In genomic region chr17:49717371-49717841, GRCh38 we compare ENCODE assay signal across 13 cellular contexts. TPM values are rescaled to one million over a fixed set of nuclear protein-coding genes. Genes with fewer than 3 reads are reported as not detected.
DNase-seq lines count a peak whose midpoint lies in the region; ATAC-seq, FAIRE-seq and TF ChIP-seq lines count a peak whose summit lies in the region.
"Had no signal": no experiment of that assay in that cellular context is flagged by ENCODE, and none has a peak within 500 bp of the region (broad histone marks: within the 10 kb centered on the region; RNA-seq: fewer than 3 reads in every experiment).

No MANE protein-coding gene starts in this region.

- H3K4me3 ChIP-seq in skeletal muscle tissue (ENCODE audit: low read length in 3 of 3), result peak overlapping the region in 1 of 3 donors; percentile 3
- H3K4me3 ChIP-seq: cardiac muscle cell, MG63 had no signal

- peaks cover 41% of the 10 kb centered on the region for H3K4me1 Mint-ChIP-seq in activated CD4-positive, alpha-beta T cell treated with anti-CD3 and anti-CD28 coated beads for 36 hours
- peaks cover 45% of the 10 kb centered on the region for H3K4me1 Mint-ChIP-seq in activated CD8-positive, alpha-beta T cell treated with anti-CD3 and anti-CD28 coated beads for 36 hours (ENCODE audit: low read depth)
- H3K4me1 Mint-ChIP-seq in effector memory CD8-positive, alpha-beta T cell (ENCODE audit: low read depth in 2 of 2), result peaks cover 45 to 47% of the 10 kb centered on the region in 2 donors
- H3K4me1 Mint-ChIP-seq: nephron progenitor cell had no signal

- peaks cover 32% of the 10 kb centered on the region for H3K36me3 Mint-ChIP-seq in activated CD4-positive, alpha-beta T cell treated with anti-CD3 and anti-CD28 coated beads for 36 hours (ENCODE audit: low read depth)
- peaks cover 55% of the 10 kb centered on the region for H3K36me3 Mint-ChIP-seq in activated CD8-positive, alpha-beta T cell treated with anti-CD3 and anti-CD28 coated beads for 36 hours (ENCODE audit: low read depth)
- H3K36me3 Mint-ChIP-seq in effector memory CD8-positive, alpha-beta T cell (ENCODE audit: insufficient read depth), result peaks cover 89% of the 10 kb centered on the region

- CTCF ChIA-PET in activated CD4-positive, alpha-beta T cell treated with anti-CD3 and anti-CD28 coated beads for 36 hours (lab: Charles Lee), result interaction anchor here (0.8 to 2.8 kb wide), 6 partner anchors 9 to 148 kb away, joined by 3 to 14 read pairs (median 6); partner anchors contain the start of gene SLC35B1
- CTCF ChIA-PET in activated CD8-positive, alpha-beta T cell treated with anti-CD3 and anti-CD28 coated beads for 36 hours (lab: Charles Lee), result interaction anchor here (1.7 to 32.2 kb wide), 4 partner anchors 9 to 151 kb away, joined by 5 to 780 read pairs (median 7); partner anchors contain the start of genes NXPH3 and SLC35B1

- H3K9me3 Mint-ChIP-seq in activated CD4-positive, alpha-beta T cell treated with anti-CD3 and anti-CD28 coated beads for 36 hours (ENCODE audit: low read depth), result no peaks in the 10 kb centered on the region
- no peaks in the 10 kb centered on the region for H3K9me3 Mint-ChIP-seq in activated CD8-positive, alpha-beta T cell treated with anti-CD3 and anti-CD28 coated beads for 36 hours
- no peaks in the 10 kb centered on the region for H3K9me3 Mint-ChIP-seq in effector memory CD8-positive, alpha-beta T cell
- H3K9me3 Mint-ChIP-seq: nephron progenitor cell had no signal

- no peak for TF ChIP-seq CTCF in activated CD8-positive, alpha-beta T cell treated with anti-CD3 and anti-CD28 coated beads for 36 hours (IDR thresholded peaks at IDR 0.05)

- peak; percentile 71 for DNase-seq in activated CD4-positive, alpha-beta T cell treated with anti-CD3 and anti-CD28 coated beads for 36 hours
- no peak for DNase-seq in activated CD4-positive, alpha-beta T cell treated with anti-CD3 and anti-CD28 coated beads, Interleukin-2, amount 50 U/mL, for 1 hour
- peak; percentile 60 for DNase-seq in activated CD8-positive, alpha-beta T cell treated with anti-CD3 and anti-CD28 coated beads for 36 hours
- DNase-seq in effector memory CD8-positive, alpha-beta T cell, result no peak
- no peak for DNase-seq in GM19239 (ENCODE audit: insufficient read length, low spot score)
- DNase-seq: DMS153, MG63, nephron progenitor cell had no signal

- peaks cover 11 to 23% (median 15%) of the 10 kb centered on the region in 3 donors for H3K36me3 ChIP-seq in skeletal muscle tissue (ENCODE audit: control insufficient read depth in 3 of 3, insufficient read depth in 3 of 3, low read length in 3 of 3)
- H3K36me3 ChIP-seq: MG63 had no signal

- no peaks in the 10 kb centered on the region for H3K27me3 ChIP-seq in skeletal muscle tissue (ENCODE audit: control insufficient read depth in 3 of 3, insufficient read depth in 3 of 3, low read length in 3 of 3)
- H3K27me3 ChIP-seq: cardiac muscle cell, MG63 had no signal

- no peak for FAIRE-seq in GM19239 (lab: Jason Lieb, UNC)
- FAIRE-seq: GM18507 had no signal

- no peaks in the 10 kb centered on the region for H3K9me3 ChIP-seq in skeletal muscle tissue (ENCODE audit: control insufficient read depth in 3 of 3, low read length in 3 of 3)
- H3K9me3 ChIP-seq: MG63 had no signal

- peaks cover 15 to 18% (median 15%) of the 10 kb centered on the region in 3 donors for H3K4me1 ChIP-seq in skeletal muscle tissue (ENCODE audit: control insufficient read depth in 3 of 3, insufficient read depth in 3 of 3, low read length in 3 of 3)

- POLR2A ChIA-PET in activated CD4-positive, alpha-beta T cell treated with anti-CD3 and anti-CD28 coated beads for 36 hours (lab: Charles Lee), result no interaction called here
- POLR2A ChIA-PET in activated CD8-positive, alpha-beta T cell treated with anti-CD3 and anti-CD28 coated beads for 36 hours (lab: Charles Lee), result interaction anchor here (1.0 to 3.2 kb wide), 2 partner anchors 9 to 30 kb away, joined by 4 to 23 read pairs; no protein-coding TSS in a partner anchor

- no peak overlapping the region for H3K4me3 Mint-ChIP-seq in activated CD4-positive, alpha-beta T cell treated with anti-CD3 and anti-CD28 coated beads for 36 hours
- peak overlapping the region; percentile 36 for H3K4me3 Mint-ChIP-seq in activated CD8-positive, alpha-beta T cell treated with anti-CD3 and anti-CD28 coated beads for 36 hours
- peak overlapping the region; percentile 54 to 71 for H3K4me3 Mint-ChIP-seq in effector memory CD8-positive, alpha-beta T cell
- H3K4me3 Mint-ChIP-seq: nephron progenitor cell had no signal

- H3K27me3 Mint-ChIP-seq in activated CD4-positive, alpha-beta T cell treated with anti-CD3 and anti-CD28 coated beads for 36 hours, result no peaks in the 10 kb centered on the region
- no peaks in the 10 kb centered on the region for H3K27me3 Mint-ChIP-seq in activated CD8-positive, alpha-beta T cell treated with anti-CD3 and anti-CD28 coated beads for 36 hours
- H3K27me3 Mint-ChIP-seq in effector memory CD8-positive, alpha-beta T cell, result no peaks in the 10 kb centered on the region

- peak overlapping the region; percentile 46 for H3K27ac ChIP-seq in skeletal muscle tissue (ENCODE audit: low read depth, low read length)

- intact Hi-C loops in activated CD4-positive, alpha-beta T cell treated with anti-CD3 and anti-CD28 coated beads for 36 hours (cut with DNase I, micrococcal nuclease), result loop anchor here in 1 of 2 experiments (1.0 to 2.0 kb wide), 3 partner anchors 22 to 71 kb away; partner anchors contain the start of gene KAT7
- intact Hi-C loops in activated CD8-positive, alpha-beta T cell treated with anti-CD3 and anti-CD28 coated beads for 36 hours (cut with micrococcal nuclease), result loop anchor here (5.0 kb wide), 1 partner anchor 45 kb away; the partner anchor contains the start of gene FAM117A

- peak overlapping the region; percentile 90 for H3K27ac Mint-ChIP-seq in activated CD4-positive, alpha-beta T cell treated with anti-CD3 and anti-CD28 coated beads for 36 hours
- H3K27ac Mint-ChIP-seq in activated CD8-positive, alpha-beta T cell treated with anti-CD3 and anti-CD28 coated beads for 36 hours, result peak overlapping the region; percentile 94
- H3K27ac Mint-ChIP-seq in effector memory CD8-positive, alpha-beta T cell, result peak overlapping the region; percentile 97 to 98
- H3K27ac Mint-ChIP-seq: nephron progenitor cell had no signal

- peak; percentile 71 for ATAC-seq in activated CD4-positive, alpha-beta T cell treated with anti-CD3 and anti-CD28 coated beads for 36 hours
- peak; percentile 61 for ATAC-seq in activated CD8-positive, alpha-beta T cell treated with anti-CD3 and anti-CD28 coated beads for 36 hours
- ATAC-seq in effector memory CD8-positive, alpha-beta T cell (replicated peaks), result peak; percentile 4
- ATAC-seq in HG03280 (IDR thresholded peaks at IDR 0.05; ENCODE audit: unreplicated experiment) (no peak), GM19023 (IDR thresholded peaks at IDR 0.05; ENCODE audit: unreplicated experiment) (no peak)

- no peak overlapping the region for H3K9ac ChIP-seq in skeletal muscle tissue (ENCODE audit: low read depth in 1 of 3, low read length in 3 of 3)

RNA-seq across cellular contexts. Expression of gene SLC35B1, which starts 9.6 kb away (rescaled TPM):
- total RNA-seq in activated CD4-positive, alpha-beta T cell treated with anti-CD3 and anti-CD28 coated beads for 36 hours, result 10 to 100 TPM; 43.9 to 59.4 TPM
- 10 to 100 TPM; 38.6 to 46.6 TPM for total RNA-seq in activated CD8-positive, alpha-beta T cell treated with anti-CD3 and anti-CD28 coated beads for 36 hours
- 48.0 TPM for total RNA-seq in skeletal muscle tissue

RNA-seq across cellular contexts. Expression of gene SPOP, which starts 39.5 kb away (rescaled TPM):
- total RNA-seq in activated CD4-positive, alpha-beta T cell treated with anti-CD3 and anti-CD28 coated beads for 36 hours, result 10 to 100 TPM; 57.0 to 64.6 TPM
- 10 to 100 TPM; 61.6 to 63.5 TPM for total RNA-seq in activated CD8-positive, alpha-beta T cell treated with anti-CD3 and anti-CD28 coated beads for 36 hours
- 61.6 TPM for total RNA-seq in skeletal muscle tissue

RNA-seq across cellular contexts. Expression of gene FAM117A, which starts 46.5 kb away (rescaled TPM):
- 10 to 100 TPM; 14.1 to 15.4 TPM for total RNA-seq in activated CD4-positive, alpha-beta T cell treated with anti-CD3 and anti-CD28 coated beads for 36 hours
- total RNA-seq in activated CD8-positive, alpha-beta T cell treated with anti-CD3 and anti-CD28 coated beads for 36 hours, result 10 to 100 TPM; 19.7 to 23.0 TPM
- 5.2 TPM for total RNA-seq in skeletal muscle tissue

Comparison
In these comparisons a context has a peak if more than half of its experiments do, and no peak if none do; other contexts are left out.
1. DNase-seq: peak in activated CD4-positive, alpha-beta T cell treated with anti-CD3 and anti-CD28 coated beads for 36 hours (single experiment) and activated CD8-positive, alpha-beta T cell treated with anti-CD3 and anti-CD28 coated beads for 36 hours (single experiment); none in activated CD4-positive, alpha-beta T cell treated with anti-CD3 and anti-CD28 coated beads, Interleukin-2, amount 50 U/mL, for 1 hour (single experiment), effector memory CD8-positive, alpha-beta T cell (0 of 3) and GM19239 (single experiment).
2. ATAC-seq: peak in activated CD4-positive, alpha-beta T cell treated with anti-CD3 and anti-CD28 coated beads for 36 hours (single experiment), activated CD8-positive, alpha-beta T cell treated with anti-CD3 and anti-CD28 coated beads for 36 hours (single experiment) and effector memory CD8-positive, alpha-beta T cell (single experiment); none in HG03280 (single experiment) and GM19023 (single experiment).
3. Peak in every context shown above with its lines, with median percentiles within 50 percentile points of each other: H3K27ac Mint-ChIP-seq.